In genomic region chr7:24517166-24517565, GRCh38 we compare ENCODE assay signal across 36 cellular contexts.
"Had no signal": no experiment of that assay in that cellular context is flagged by ENCODE, and none has a peak within 500 bp of the region (broad histone marks: within the 10 kb centered on the region; RNA-seq: fewer than 3 reads in every experiment).

No MANE protein-coding gene starts in this region.

- H3K36me3 ChIP-seq: MG63 had no signal

- DNase-seq: Karpas-422, Kasumi-1, MG63, MM.1S, MV-4-11, NCI-H1048, NCI-H1092, NCI-H1092 treated with DMSO at 0.1 percent for 48 hours, NCI-H1105, NCI-H1105 treated with DMSO at 0.1 percent for 48 hours, NCI-H1417, NCI-H1417 treated with DMSO at 0.1 percent for 48 hours, NCI-H1436, NCI-H1436 treated with DMSO at 0.1 percent for 48 hours, NCI-H146, NCI-H1694, NCI-H1694 treated with DMSO at 0.1 percent for 48 hours, NCI-H187, NCI-H187 treated with DMSO at 0.1 percent for 48 hours, NCI-H1930, NCI-H2029, NCI-H2029 treated with DMSO at 0.1 percent for 48 hours, NCI-H2081, NCI-H2081 treated with DMSO at 0.1 percent for 48 hours, NCI-H2107, NCI-H2171, NCI-H2171 treated with DMSO at 0.1 percent for 48 hours, NCI-H2227 treated with DMSO at 0.1 percent for 48 hours, NCI-H226, NCI-H345, NCI-H446, NCI-H446 treated with DMSO at 0.1 percent for 48 hours, NCI-H510A, NCI-H510A treated with DMSO at 0.1 percent for 48 hours, NCI-H524, NCI-H524 treated with DMSO at 0.1 percent for 48 hours had no signal

- H3K4me3 ChIP-seq: MG63 had no signal

- H3K9me3 ChIP-seq: MG63 had no signal
